Comparison of ENCODE assay signal across 8 cellular contexts in genomic region chr1:43564617-43565348, GRCh38. TPM values are rescaled to one million over a fixed set of nuclear protein-coding genes. Genes with fewer than 3 reads are reported as not detected.
A peak's percentile ranks its signal among the peaks of the same experiment; 100 is the strongest.
DNase-seq lines count a peak whose midpoint lies in the region; ATAC-seq and TF ChIP-seq lines count a peak whose summit lies in the region.

No MANE protein-coding gene starts in this region.

- peak overlapping the region; percentile 74 for H3K27ac Mint-ChIP-seq in neural progenitor cell

- peaks cover 40% of the 10 kb centered on the region for H3K4me1 Mint-ChIP-seq in neural progenitor cell

- no peaks in the 10 kb centered on the region for H3K9me3 Mint-ChIP-seq in neural progenitor cell

- H3K4me3 ChIP-seq in neural progenitor cell = no peak overlapping the region

- no peak for ATAC-seq in GM21526 (IDR thresholded peaks at IDR 0.05; ENCODE audit: low FRiP score, unreplicated experiment)

- DNase-seq in NCI-H146 (lab: John Stamatoyannopoulos, UW) (peak; percentile 28), NCI-H146 treated with DMSO at 0.1 percent for 48 hours (lab: John Stamatoyannopoulos, UW; ENCODE audit: unreplicated experiment) (no peak), NCI-H510A (lab: John Stamatoyannopoulos, UW) (peak; percentile 92), dermis blood vessel endothelial cell (peak; percentile 32), neural progenitor cell (ENCODE audit: low spot score) (no peak), NOMO-1 treated with dmso at 0.1 percent for 144 hours (lab: John Stamatoyannopoulos, UW; ENCODE audit: unreplicated experiment) (no peak)
- no peak for DNase-seq in effector CD4-positive, alpha-beta T cell

- H4K20me1 ChIP-seq in neural progenitor cell (ENCODE audit: low read depth) = peaks cover 71% of the 10 kb centered on the region

- peaks cover 28% of the 10 kb centered on the region for H3K4me1 ChIP-seq in neural progenitor cell

- peaks cover 9% of the 10 kb centered on the region for H3F3A ChIP-seq in neural progenitor cell (ENCODE audit: low read depth)

- no peaks in the 10 kb centered on the region for H3K27me3 ChIP-seq in neural progenitor cell

- H3K9me3 ChIP-seq in neural progenitor cell (ENCODE audit: low read depth) = no peaks in the 10 kb centered on the region

- H3K4me2 ChIP-seq in neural progenitor cell = peak overlapping the region; percentile 77

- H3K27ac ChIP-seq in neural progenitor cell = no peak overlapping the region

- no peak overlapping the region for H2AFZ ChIP-seq in neural progenitor cell (replicated peaks)

- TF ChIP-seq CTCF in neural progenitor cell (IDR thresholded peaks at IDR 0.05) = no peak

- H3K9ac ChIP-seq in neural progenitor cell = no peak overlapping the region

- peak overlapping the region; percentile 70 for H3K4me3 Mint-ChIP-seq in neural progenitor cell

- H3K36me3 Mint-ChIP-seq in neural progenitor cell = peaks cover 6% of the 10 kb centered on the region

- H3K36me3 ChIP-seq in neural progenitor cell = no peaks in the 10 kb centered on the region

- no peaks in the 10 kb centered on the region for H3K79me2 ChIP-seq in neural progenitor cell (ENCODE audit: low read depth)

- peaks cover 9% of the 10 kb centered on the region for H3K27me3 Mint-ChIP-seq in neural progenitor cell (ENCODE audit: insufficient read depth, low read depth)

RNA-seq across cellular contexts. Expression of gene PTPRF, which starts 34.1 kb away (rescaled TPM):
- total RNA-seq in dermis blood vessel endothelial cell (108 and 353 TPM in 2 replicates), neural progenitor cell (ENCODE audit: low replicate concordance) (71.1 and 119 TPM in 2 replicates)

Comparison
In these comparisons a context has a peak if more than half of its experiments do, and no peak if none do; other contexts are left out.
1. DNase-seq: peak in NCI-H146 (single experiment), NCI-H510A (single experiment) and dermis blood vessel endothelial cell (single experiment); none in NCI-H146 treated with DMSO at 0.1 percent for 48 hours (single experiment), neural progenitor cell (single experiment), effector CD4-positive, alpha-beta T cell (single experiment) and NOMO-1 treated with dmso at 0.1 percent for 144 hours (single experiment).